In genomic region chr2:216023055-216023648, GRCh38 we compare ENCODE assay signal across 9 cellular contexts. TPM values are rescaled to one million over a fixed set of nuclear protein-coding genes. Genes with fewer than 3 reads are reported as not detected.
DNase-seq lines count a peak whose midpoint lies in the region; ATAC-seq, FAIRE-seq and TF ChIP-seq lines count a peak whose summit lies in the region.
"Had no signal": no experiment of that assay in that cellular context is flagged by ENCODE, and none has a peak within 500 bp of the region (broad histone marks: within the 10 kb centered on the region; RNA-seq: fewer than 3 reads in every experiment).

No MANE protein-coding gene starts in this region.

- peak; percentile 58 for DNase-seq in AG10803 (ENCODE audit: low read depth)
- no peak for DNase-seq in GM12891 (ENCODE audit: insufficient read length, low spot score)
- peak; percentile 81 for DNase-seq in NAMALWA (ENCODE audit: low spot score)
- peak; percentile 35 to 40 (median 38) for DNase-seq in effector memory CD8-positive, alpha-beta T cell
- DNase-seq in natural killer cell = no peak
- no peak for DNase-seq in ecto neural progenitor cell (ENCODE audit: low spot score)

- peak; percentile 85 for TF ChIP-seq CTCF in AG10803 (conservative IDR thresholded peaks at IDR 0.05; ENCODE audit: low read length)
- TF ChIP-seq CTCF in WI38 (IDR thresholded peaks at IDR 0.05; ENCODE audit: low read depth, low read length) = peak; percentile 63
- peak; percentile 57 for TF ChIP-seq CTCF in natural killer cell (IDR thresholded peaks at IDR 0.05)

- TF ChIP-seq POLR2A in GM12891 (IDR thresholded peaks at IDR 0.05; ENCODE audit: low read depth, low read length) = no peak

- no peaks in the 10 kb centered on the region for H3K4me1 Mint-ChIP-seq in effector memory CD8-positive, alpha-beta T cell (ENCODE audit: low read depth in 2 of 2)
- no peaks in the 10 kb centered on the region for H3K4me1 Mint-ChIP-seq in natural killer cell

- ATAC-seq in HG02642 (IDR thresholded peaks at IDR 0.05; ENCODE audit: poor library complexity, unreplicated experiment) (peak; percentile 86), natural killer cell (peak in 2 of 3 donors; percentile 64)
- peak; percentile 87 for ATAC-seq in effector memory CD8-positive, alpha-beta T cell (replicated peaks)

- H3K4me3 ChIP-seq in AG10803 (ENCODE audit: low read length) (no peak overlapping the region), WI38 (ENCODE audit: low read depth, low read length) (no peak overlapping the region)
- H3K4me3 ChIP-seq: SJSA1 had no signal

- H3K27me3 Mint-ChIP-seq in effector memory CD8-positive, alpha-beta T cell = no peaks in the 10 kb centered on the region
- H3K27me3 Mint-ChIP-seq in natural killer cell (ENCODE audit: low read depth in 2 of 2) = no peaks in the 10 kb centered on the region

- no peaks in the 10 kb centered on the region for H3K36me3 Mint-ChIP-seq in effector memory CD8-positive, alpha-beta T cell (ENCODE audit: insufficient read depth)
- H3K36me3 Mint-ChIP-seq in natural killer cell = no peaks in the 10 kb centered on the region

- H3K9me3 Mint-ChIP-seq in effector memory CD8-positive, alpha-beta T cell = no peaks in the 10 kb centered on the region
- no peaks in the 10 kb centered on the region for H3K9me3 Mint-ChIP-seq in natural killer cell

- intact Hi-C loops in natural killer cell (cut with micrococcal nuclease) = no loop called here

- no peak overlapping the region for H3K27ac Mint-ChIP-seq in effector memory CD8-positive, alpha-beta T cell
- H3K27ac Mint-ChIP-seq in natural killer cell = no peak overlapping the region

- no peak overlapping the region for H3K4me3 Mint-ChIP-seq in effector memory CD8-positive, alpha-beta T cell
- no peak overlapping the region for H3K4me3 Mint-ChIP-seq in natural killer cell

- peak; percentile 85 for FAIRE-seq in GM12891 (lab: Jason Lieb, UNC)

TF ChIP-seq in GM12891, 5 proteins besides CTCF, POLR2A, EP300 and RAD21:
- TF ChIP-seq TAF1 (IDR thresholded peaks at IDR 0.05; ENCODE audit: low read depth, low read length) (no peak), PAX5 (IDR thresholded peaks at IDR 0.05; ENCODE audit: insufficient read depth, low read length, severe bottlenecking) (no peak), POU2F2 (IDR thresholded peaks at IDR 0.05; ENCODE audit: low read depth, low read length) (no peak), POLR2AphosphoS5 (IDR thresholded peaks at IDR 0.05; ENCODE audit: low read depth, low read length) (no peak), SPI1 (IDR thresholded peaks at IDR 0.05; ENCODE audit: low read depth, low read length) (0 out of 2 replicates have a peak, but pooled peaks have one; percentile 13)

RNA-seq across cellular contexts. Expression of gene MREG, which starts 9.8 kb away (rescaled TPM):
- 24.3 TPM for polyA plus RNA-seq in GM12891 (2012; ENCODE audit: low read depth, missing spikeins)
- total RNA-seq in natural killer cell = 1 to 10 TPM; 4.0 to 9.8 (median 6.8) TPM

RNA-seq across cellular contexts. Expression of gene PECR, which starts 58.5 kb away (rescaled TPM):
- polyA plus RNA-seq in GM12891 (2012; ENCODE audit: low read depth, missing spikeins) = 18.7 TPM
- total RNA-seq in natural killer cell = 10 to 100 TPM; 15.4 to 25.7 (median 17.5) TPM

RNA-seq across cellular contexts. Expression of gene TMEM169, which starts 58.6 kb away (rescaled TPM):
- 0.32 TPM for polyA plus RNA-seq in GM12891 (2012; ENCODE audit: low read depth, missing spikeins)
- total RNA-seq in natural killer cell = 1 to 10 TPM in 1 of 3 donors, under 1 TPM in 2; 0.68 to 1.5 (median 0.98) TPM

Comparison
In these comparisons a context has a peak if more than half of its experiments do, and no peak if none do; other contexts are left out.
1. DNase-seq: peak in AG10803 (single experiment), NAMALWA (single experiment) and effector memory CD8-positive, alpha-beta T cell (3 of 3); none in GM12891 (single experiment), natural killer cell (single experiment) and ecto neural progenitor cell (single experiment).
2. Peak in every context shown above with its lines, with median percentiles within 50 percentile points of each other: CTCF ChIP-seq and ATAC-seq.